In the genomic region with DNA sequence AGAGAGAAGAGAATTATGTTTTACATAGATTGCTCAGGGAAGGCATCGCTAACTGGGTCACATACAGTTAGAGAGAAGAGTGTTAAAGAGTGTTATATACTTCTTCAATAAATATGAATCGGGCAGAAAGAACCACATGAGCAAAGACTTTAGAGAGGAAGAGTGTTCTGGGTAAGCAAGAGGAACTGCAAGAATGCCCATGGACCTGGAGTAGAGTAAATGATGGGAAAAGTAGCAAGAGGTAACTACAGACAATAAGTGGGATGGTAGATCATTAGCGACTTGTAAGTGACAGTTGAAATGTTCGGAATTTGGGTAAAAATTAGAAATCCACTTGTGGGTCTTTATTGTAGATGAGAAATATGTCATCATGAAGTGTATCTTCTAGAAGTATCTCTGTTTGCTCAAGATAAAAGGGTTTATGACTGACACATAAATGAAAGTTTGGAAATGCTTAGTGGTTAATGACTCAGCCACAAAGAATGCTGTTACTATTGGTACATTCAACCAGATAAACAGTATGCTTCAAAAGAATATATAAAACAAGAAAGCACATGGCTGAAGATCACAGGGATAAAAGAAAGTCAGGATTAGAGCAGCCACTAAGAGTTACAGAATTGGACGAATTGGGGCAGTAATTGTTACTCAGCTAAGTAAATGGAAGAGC, we compare ENCODE assay signal across 1 cellular context.
A peak's percentile ranks its signal among the peaks of the same experiment; 100 is the strongest.
TF ChIP-seq lines count a peak whose summit lies in the region.

No MANE protein-coding gene starts in this region.

TF ChIP-seq in A549, 52 proteins besides CTCF, POLR2A, EP300 and RAD21 (continued from another document):
- no peak for TF ChIP-seq ZNF302 (CRISPR knock-in tag; IDR thresholded peaks at IDR 0.05)
- no peak for TF ChIP-seq FOSB (CRISPR knock-in tag; IDR thresholded peaks at IDR 0.05)
- no peak for TF ChIP-seq HOXA7 (CRISPR knock-in tag; IDR thresholded peaks at IDR 0.05)
- TF ChIP-seq, protein P1, sequence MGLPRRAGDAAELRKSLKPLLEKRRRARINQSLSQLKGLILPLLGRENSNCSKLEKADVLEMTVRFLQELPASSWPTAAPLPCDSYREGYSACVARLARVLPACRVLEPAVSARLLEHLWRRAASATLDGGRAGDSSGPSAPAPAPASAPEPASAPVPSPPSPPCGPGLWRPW (IDR thresholded peaks at IDR 0.05) = 0 out of 2 replicates have a peak, but pooled peaks have one; percentile 16
- TF ChIP-seq KDM5A (IDR thresholded peaks at IDR 0.05) = no peak
- no peak for TF ChIP-seq ESRRA (IDR thresholded peaks at IDR 0.05; ENCODE audit: borderline replicate concordance, low read length)
- no peak for TF ChIP-seq HOXB5 (CRISPR knock-in tag; IDR thresholded peaks at IDR 0.05)
- no peak for TF ChIP-seq HEYL (CRISPR knock-in tag; IDR thresholded peaks at IDR 0.05)
- TF ChIP-seq CHD4 (IDR thresholded peaks at IDR 0.05; ENCODE audit: borderline replicate concordance) = no peak
- no peak for TF ChIP-seq CBX8 (IDR thresholded peaks at IDR 0.05)
- no peak for TF ChIP-seq MAZ (IDR thresholded peaks at IDR 0.05; ENCODE audit: borderline replicate concordance, low read depth, low read length)
- no peak for TF ChIP-seq BHLHE40 (IDR thresholded peaks at IDR 0.05; ENCODE audit: low read depth, low read length)
- TF ChIP-seq, protein P2, sequence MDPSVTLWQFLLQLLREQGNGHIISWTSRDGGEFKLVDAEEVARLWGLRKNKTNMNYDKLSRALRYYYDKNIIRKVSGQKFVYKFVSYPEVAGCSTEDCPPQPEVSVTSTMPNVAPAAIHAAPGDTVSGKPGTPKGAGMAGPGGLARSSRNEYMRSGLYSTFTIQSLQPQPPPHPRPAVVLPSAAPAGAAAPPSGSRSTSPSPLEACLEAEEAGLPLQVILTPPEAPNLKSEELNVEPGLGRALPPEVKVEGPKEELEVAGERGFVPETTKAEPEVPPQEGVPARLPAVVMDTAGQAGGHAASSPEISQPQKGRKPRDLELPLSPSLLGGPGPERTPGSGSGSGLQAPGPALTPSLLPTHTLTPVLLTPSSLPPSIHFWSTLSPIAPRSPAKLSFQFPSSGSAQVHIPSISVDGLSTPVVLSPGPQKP (IDR thresholded peaks at IDR 0.05; ENCODE audit: low read depth, low read length) = no peak
- no peak for TF ChIP-seq TFCP2L1 (CRISPR knock-in tag; IDR thresholded peaks at IDR 0.05)
- TF ChIP-seq, protein P3, sequence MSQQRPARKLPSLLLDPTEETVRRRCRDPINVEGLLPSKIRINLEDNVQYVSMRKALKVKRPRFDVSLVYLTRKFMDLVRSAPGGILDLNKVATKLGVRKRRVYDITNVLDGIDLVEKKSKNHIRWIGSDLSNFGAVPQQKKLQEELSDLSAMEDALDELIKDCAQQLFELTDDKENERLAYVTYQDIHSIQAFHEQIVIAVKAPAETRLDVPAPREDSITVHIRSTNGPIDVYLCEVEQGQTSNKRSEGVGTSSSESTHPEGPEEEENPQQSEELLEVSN (IDR thresholded peaks at IDR 0.05; ENCODE audit: borderline replicate concordance, low read depth) = no peak
- no peak for TF ChIP-seq HOXB13 (CRISPR knock-in tag; IDR thresholded peaks at IDR 0.05; ENCODE audit: low read depth)
- TF ChIP-seq JUNB (IDR thresholded peaks at IDR 0.05) = peak; percentile 88
- no peak for TF ChIP-seq MAFK (IDR thresholded peaks at IDR 0.05; ENCODE audit: partially characterized antibody)
- TF ChIP-seq TP53 (CRISPR knock-in tag; IDR thresholded peaks at IDR 0.05) = no peak
- TF ChIP-seq JUN (IDR thresholded peaks at IDR 0.05) = peak; percentile 26 to 44; a peak in 1 of 5 replicates
- TF ChIP-seq ZFP36 (IDR thresholded peaks at IDR 0.05; ENCODE audit: borderline replicate concordance, partially characterized antibody) = no peak
- TF ChIP-seq RARB (CRISPR knock-in tag; IDR thresholded peaks at IDR 0.05) = no peak
- no peak for TF ChIP-seq NR3C1 (IDR thresholded peaks at IDR 0.05)
- no peak for TF ChIP-seq PHF8 (IDR thresholded peaks at IDR 0.05; ENCODE audit: borderline replicate concordance, low read depth)
- TF ChIP-seq, protein P4, sequence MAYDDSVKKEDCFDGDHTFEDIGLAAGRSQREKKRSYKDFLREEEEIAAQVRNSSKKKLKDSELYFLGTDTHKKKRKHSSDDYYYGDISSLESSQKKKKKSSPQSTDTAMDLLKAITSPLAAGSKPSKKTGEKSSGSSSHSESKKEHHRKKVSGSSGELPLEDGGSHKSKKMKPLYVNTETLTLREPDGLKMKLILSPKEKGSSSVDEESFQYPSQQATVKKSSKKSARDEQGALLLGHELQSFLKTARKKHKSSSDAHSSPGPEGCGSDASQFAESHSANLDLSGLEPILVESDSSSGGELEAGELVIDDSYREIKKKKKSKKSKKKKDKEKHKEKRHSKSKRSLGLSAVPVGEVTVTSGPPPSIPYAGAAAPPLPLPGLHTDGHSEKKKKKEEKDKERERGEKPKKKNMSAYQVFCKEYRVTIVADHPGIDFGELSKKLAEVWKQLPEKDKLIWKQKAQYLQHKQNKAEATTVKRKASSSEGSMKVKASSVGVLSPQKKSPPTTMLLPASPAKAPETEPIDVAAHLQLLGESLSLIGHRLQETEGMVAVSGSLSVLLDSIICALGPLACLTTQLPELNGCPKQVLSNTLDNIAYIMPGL (CRISPR knock-in tag; IDR thresholded peaks at IDR 0.05; ENCODE audit: borderline replicate concordance) = no peak
- no peak for TF ChIP-seq CBX2 (IDR thresholded peaks at IDR 0.05; ENCODE audit: borderline replicate concordance, low read depth)
- TF ChIP-seq, protein P5, sequence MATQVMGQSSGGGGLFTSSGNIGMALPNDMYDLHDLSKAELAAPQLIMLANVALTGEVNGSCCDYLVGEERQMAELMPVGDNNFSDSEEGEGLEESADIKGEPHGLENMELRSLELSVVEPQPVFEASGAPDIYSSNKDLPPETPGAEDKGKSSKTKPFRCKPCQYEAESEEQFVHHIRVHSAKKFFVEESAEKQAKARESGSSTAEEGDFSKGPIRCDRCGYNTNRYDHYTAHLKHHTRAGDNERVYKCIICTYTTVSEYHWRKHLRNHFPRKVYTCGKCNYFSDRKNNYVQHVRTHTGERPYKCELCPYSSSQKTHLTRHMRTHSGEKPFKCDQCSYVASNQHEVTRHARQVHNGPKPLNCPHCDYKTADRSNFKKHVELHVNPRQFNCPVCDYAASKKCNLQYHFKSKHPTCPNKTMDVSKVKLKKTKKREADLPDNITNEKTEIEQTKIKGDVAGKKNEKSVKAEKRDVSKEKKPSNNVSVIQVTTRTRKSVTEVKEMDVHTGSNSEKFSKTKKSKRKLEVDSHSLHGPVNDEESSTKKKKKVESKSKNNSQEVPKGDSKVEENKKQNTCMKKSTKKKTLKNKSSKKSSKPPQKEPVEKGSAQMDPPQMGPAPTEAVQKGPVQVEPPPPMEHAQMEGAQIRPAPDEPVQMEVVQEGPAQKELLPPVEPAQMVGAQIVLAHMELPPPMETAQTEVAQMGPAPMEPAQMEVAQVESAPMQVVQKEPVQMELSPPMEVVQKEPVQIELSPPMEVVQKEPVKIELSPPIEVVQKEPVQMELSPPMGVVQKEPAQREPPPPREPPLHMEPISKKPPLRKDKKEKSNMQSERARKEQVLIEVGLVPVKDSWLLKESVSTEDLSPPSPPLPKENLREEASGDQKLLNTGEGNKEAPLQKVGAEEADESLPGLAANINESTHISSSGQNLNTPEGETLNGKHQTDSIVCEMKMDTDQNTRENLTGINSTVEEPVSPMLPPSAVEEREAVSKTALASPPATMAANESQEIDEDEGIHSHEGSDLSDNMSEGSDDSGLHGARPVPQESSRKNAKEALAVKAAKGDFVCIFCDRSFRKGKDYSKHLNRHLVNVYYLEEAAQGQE (IDR thresholded peaks at IDR 0.05) = no peak
- no peak for TF ChIP-seq RNF2 (IDR thresholded peaks at IDR 0.05; ENCODE audit: borderline replicate concordance, low read depth)
- TF ChIP-seq FOSL2 (IDR thresholded peaks at IDR 0.05) = peak; percentile 55
- TF ChIP-seq FOSL2 (CRISPR knock-in tag; IDR thresholded peaks at IDR 0.05) = peak; percentile 74
- TF ChIP-seq, protein P6, sequence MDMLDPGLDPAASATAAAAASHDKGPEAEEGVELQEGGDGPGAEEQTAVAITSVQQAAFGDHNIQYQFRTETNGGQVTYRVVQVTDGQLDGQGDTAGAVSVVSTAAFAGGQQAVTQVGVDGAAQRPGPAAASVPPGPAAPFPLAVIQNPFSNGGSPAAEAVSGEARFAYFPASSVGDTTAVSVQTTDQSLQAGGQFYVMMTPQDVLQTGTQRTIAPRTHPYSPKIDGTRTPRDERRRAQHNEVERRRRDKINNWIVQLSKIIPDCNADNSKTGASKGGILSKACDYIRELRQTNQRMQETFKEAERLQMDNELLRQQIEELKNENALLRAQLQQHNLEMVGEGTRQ (IDR thresholded peaks at IDR 0.05) = no peak
- TF ChIP-seq KDM1A (IDR thresholded peaks at IDR 0.05; ENCODE audit: low read depth) = no peak
- TF ChIP-seq, protein P7, sequence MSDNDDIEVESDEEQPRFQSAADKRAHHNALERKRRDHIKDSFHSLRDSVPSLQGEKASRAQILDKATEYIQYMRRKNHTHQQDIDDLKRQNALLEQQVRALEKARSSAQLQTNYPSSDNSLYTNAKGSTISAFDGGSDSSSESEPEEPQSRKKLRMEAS (IDR thresholded peaks at IDR 0.05) = peak; percentile 58
- TF ChIP-seq RFX5 (IDR thresholded peaks at IDR 0.05) = no peak
- peak; percentile 34 to 62; a peak in 1 of 4 replicates for TF ChIP-seq CEBPB (IDR thresholded peaks at IDR 0.05)
- TF ChIP-seq, protein P8, sequence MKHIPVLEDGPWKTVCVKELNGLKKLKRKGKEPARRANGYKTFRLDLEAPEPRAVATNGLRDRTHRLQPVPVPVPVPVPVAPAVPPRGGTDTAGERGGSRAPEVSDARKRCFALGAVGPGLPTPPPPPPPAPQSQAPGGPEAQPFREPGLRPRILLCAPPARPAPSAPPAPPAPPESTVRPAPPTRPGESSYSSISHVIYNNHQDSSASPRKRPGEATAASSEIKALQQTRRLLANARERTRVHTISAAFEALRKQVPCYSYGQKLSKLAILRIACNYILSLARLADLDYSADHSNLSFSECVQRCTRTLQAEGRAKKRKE (CRISPR knock-in tag; IDR thresholded peaks at IDR 0.05; ENCODE audit: low read depth) = no peak
- no peak for TF ChIP-seq MYC (IDR thresholded peaks at IDR 0.05; ENCODE audit: borderline replicate concordance, low read length)
- no peak for TF ChIP-seq ZSCAN20 (CRISPR knock-in tag; IDR thresholded peaks at IDR 0.05)
- TF ChIP-seq GATA3 (IDR thresholded peaks at IDR 0.05; ENCODE audit: borderline replicate concordance) = peak; percentile 78; the same call in 1 of the 2 replicates
- no peak for TF ChIP-seq SMC3 (IDR thresholded peaks at IDR 0.05)
- TF ChIP-seq POLR2AphosphoS2 (conservative IDR thresholded peaks at IDR 0.05; ENCODE audit: low read length) = no peak
- no peak for TF ChIP-seq CHD2 (IDR thresholded peaks at IDR 0.05; ENCODE audit: low read length, partially characterized antibody)
- no peak for TF ChIP-seq SREBF2 (IDR thresholded peaks at IDR 0.05)
- no peak for TF ChIP-seq EHF (CRISPR knock-in tag; IDR thresholded peaks at IDR 0.05)
- no peak for TF ChIP-seq NFE2L2 (conservative IDR thresholded peaks at IDR 0.05; ENCODE audit: low read length)
- no peak for TF ChIP-seq NPAS2 (CRISPR knock-in tag; IDR thresholded peaks at IDR 0.05; ENCODE audit: borderline replicate concordance)
